ENCODE assay signal across 8 cellular contexts in genomic region chr15:66497502-66498455, GRCh38. TPM values are rescaled to one million over a fixed set of nuclear protein-coding genes. Genes with fewer than 3 reads are reported as not detected.
DNase-seq lines count a peak whose midpoint lies in the region; ATAC-seq, FAIRE-seq and TF ChIP-seq lines count a peak whose summit lies in the region.

Gene SNAPC5 (minus strand): TSS chr15:66497762. CDS start chr15:66497731, 31 bp downstream.

- H3K27ac ChIP-seq in kidney (ENCODE audit: low read depth in 2 of 2, low read length in 2 of 2): peak within 1 kb of the TSS; percentile 88 to 91

- H3K9me3 ChIP-seq in kidney (ENCODE audit: control insufficient read depth in 1 of 2, low read length in 2 of 2): no peaks in the 10 kb centered on the region

- H3K4me1 ChIP-seq in kidney (ENCODE audit: control insufficient read depth in 1 of 2, insufficient read depth in 1 of 2, low read depth in 1 of 2, low read length in 2 of 2): peaks cover 8 to 10% of the 10 kb centered on the region in 2 donors

- ATAC-seq in GM19023 (IDR thresholded peaks at IDR 0.05; ENCODE audit: unreplicated experiment): peak; percentile 80
- peak; percentile 82 for ATAC-seq in HG03342 (IDR thresholded peaks at IDR 0.05; ENCODE audit: unreplicated experiment)

- H3K36me3 ChIP-seq in kidney (ENCODE audit: control insufficient read depth in 1 of 2, insufficient read depth in 2 of 2, low read length in 2 of 2): peaks cover 28 to 63% of the 10 kb centered on the region in 2 donors

- no peak for FAIRE-seq in kidney (lab: Jason Lieb, UNC)

- intact Hi-C loops in kidney (cut with DNase I): no loop called here

- H3K4me3 ChIP-seq in kidney (ENCODE audit: low read length in 2 of 2): peak within 1 kb of the TSS; percentile 93 to 99

- peak within 1 kb of the TSS; percentile 96 for H3K9ac ChIP-seq in kidney (ENCODE audit: low read length in 2 of 2)

- TF ChIP-seq CTCF in kidney (IDR thresholded peaks at IDR 0.05; ENCODE audit: borderline replicate concordance, extremely low read depth, insufficient read depth): peak; percentile 90

- DNase-seq in AG20443 (ENCODE audit: low spot score): peak; percentile 97
- peak; percentile 92 for DNase-seq in NCI-H460 (ENCODE audit: extremely low read depth, low read depth)
- DNase-seq in activated CD4-positive, CD25-positive, alpha-beta regulatory T cell treated with anti-CD3 and anti-CD28 coated beads, Interleukin-2, amount 50 U/mL, for 72 hours: peak; percentile 98
- peak; percentile 68 to 74 for DNase-seq in cerebellar nuclear complex (lab: John Stamatoyannopoulos, UW)
- DNase-seq in kidney: peak; percentile 98
- DNase-seq in stimulated activated CD4-positive, alpha-beta T cell treated with anti-CD3 and anti-CD28 coated beads, Interleukin-15, amount 100 ng/mL, for 48 hours (ENCODE audit: low read depth in 2 of 2): peak; percentile 94 to 99

RNA-seq across cellular contexts. Expression of gene SNAPC5, which starts in this region (rescaled TPM):
- total RNA-seq in NCI-H460 (2014; rRNA removed; shearing (Covaris generic)): 57.1 and 59.1 TPM in 2 replicates
- 86.6 and 152 TPM in 2 replicates for polyA plus RNA-seq in NCI-H460 (2014; cell fraction: nucleus; rRNA removed)
- total RNA-seq in kidney: 29.6 TPM
- 49.6 TPM for polyA plus RNA-seq in kidney (ENCODE audit: insufficient read depth, low read depth, low replicate concordance)

Comparison
In these comparisons a context has a peak if more than half of its experiments do, and no peak if none do; other contexts are left out.
1. Peak in every context shown above with its lines: DNase-seq, ATAC-seq, H3K4me3 ChIP-seq and H3K27ac ChIP-seq.